Comparison of ENCODE assay signal across 1 cellular context in the genomic region with DNA sequence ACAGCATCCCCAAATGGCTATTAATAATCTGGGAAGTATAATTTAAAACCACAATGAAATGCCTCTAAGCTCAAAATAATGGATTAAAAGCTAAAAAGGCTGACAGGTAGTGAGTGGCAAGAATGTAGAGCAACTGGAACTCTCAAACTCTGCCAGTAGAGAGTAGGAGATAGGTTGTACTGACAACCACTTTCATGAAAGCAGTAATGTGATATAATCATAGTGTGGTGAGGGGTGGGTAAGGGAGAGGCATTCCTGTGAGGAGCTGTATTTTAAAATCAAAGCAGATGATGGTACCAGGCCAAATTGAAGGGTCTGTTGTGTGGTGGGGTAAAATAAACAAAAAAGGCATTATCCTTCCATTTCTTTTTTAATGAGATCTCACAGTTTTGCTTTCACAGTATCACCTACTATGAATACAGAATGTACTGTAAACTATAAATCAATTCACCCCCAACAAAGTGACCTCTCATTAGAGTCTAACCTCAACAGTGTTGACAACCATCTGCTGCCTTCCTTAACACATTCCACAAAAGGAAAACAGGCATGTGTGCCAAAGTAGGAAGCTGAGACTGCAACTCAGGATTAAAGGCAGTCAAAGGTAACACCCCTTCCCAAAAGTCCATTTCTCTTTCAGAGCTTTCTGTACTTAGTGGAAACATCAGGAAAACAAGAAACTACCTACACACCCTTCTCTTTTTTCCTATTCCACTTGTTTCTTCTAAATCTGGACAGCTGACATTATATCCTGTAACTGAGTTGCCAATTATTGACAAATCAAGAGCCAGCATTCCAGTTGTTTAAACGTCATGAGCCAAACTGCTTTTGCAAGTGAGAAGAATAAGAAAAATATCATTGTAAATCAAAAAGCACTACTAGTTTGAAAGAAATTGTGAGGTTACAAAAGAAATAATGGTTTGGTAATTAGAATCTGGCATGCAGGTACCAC.
TF ChIP-seq lines count a peak whose summit lies in the region.

No MANE protein-coding gene starts in this region.

TF ChIP-seq in K562, 482 proteins besides CTCF, POLR2A, EP300 and RAD21:
- no peak for TF ChIP-seq SIRT6 (IDR thresholded peaks at IDR 0.05; ENCODE audit: low read depth, low read length)
- no peak for TF ChIP-seq NR1H2 (CRISPR knock-in tag; IDR thresholded peaks at IDR 0.05)
- TF ChIP-seq, protein P1, sequence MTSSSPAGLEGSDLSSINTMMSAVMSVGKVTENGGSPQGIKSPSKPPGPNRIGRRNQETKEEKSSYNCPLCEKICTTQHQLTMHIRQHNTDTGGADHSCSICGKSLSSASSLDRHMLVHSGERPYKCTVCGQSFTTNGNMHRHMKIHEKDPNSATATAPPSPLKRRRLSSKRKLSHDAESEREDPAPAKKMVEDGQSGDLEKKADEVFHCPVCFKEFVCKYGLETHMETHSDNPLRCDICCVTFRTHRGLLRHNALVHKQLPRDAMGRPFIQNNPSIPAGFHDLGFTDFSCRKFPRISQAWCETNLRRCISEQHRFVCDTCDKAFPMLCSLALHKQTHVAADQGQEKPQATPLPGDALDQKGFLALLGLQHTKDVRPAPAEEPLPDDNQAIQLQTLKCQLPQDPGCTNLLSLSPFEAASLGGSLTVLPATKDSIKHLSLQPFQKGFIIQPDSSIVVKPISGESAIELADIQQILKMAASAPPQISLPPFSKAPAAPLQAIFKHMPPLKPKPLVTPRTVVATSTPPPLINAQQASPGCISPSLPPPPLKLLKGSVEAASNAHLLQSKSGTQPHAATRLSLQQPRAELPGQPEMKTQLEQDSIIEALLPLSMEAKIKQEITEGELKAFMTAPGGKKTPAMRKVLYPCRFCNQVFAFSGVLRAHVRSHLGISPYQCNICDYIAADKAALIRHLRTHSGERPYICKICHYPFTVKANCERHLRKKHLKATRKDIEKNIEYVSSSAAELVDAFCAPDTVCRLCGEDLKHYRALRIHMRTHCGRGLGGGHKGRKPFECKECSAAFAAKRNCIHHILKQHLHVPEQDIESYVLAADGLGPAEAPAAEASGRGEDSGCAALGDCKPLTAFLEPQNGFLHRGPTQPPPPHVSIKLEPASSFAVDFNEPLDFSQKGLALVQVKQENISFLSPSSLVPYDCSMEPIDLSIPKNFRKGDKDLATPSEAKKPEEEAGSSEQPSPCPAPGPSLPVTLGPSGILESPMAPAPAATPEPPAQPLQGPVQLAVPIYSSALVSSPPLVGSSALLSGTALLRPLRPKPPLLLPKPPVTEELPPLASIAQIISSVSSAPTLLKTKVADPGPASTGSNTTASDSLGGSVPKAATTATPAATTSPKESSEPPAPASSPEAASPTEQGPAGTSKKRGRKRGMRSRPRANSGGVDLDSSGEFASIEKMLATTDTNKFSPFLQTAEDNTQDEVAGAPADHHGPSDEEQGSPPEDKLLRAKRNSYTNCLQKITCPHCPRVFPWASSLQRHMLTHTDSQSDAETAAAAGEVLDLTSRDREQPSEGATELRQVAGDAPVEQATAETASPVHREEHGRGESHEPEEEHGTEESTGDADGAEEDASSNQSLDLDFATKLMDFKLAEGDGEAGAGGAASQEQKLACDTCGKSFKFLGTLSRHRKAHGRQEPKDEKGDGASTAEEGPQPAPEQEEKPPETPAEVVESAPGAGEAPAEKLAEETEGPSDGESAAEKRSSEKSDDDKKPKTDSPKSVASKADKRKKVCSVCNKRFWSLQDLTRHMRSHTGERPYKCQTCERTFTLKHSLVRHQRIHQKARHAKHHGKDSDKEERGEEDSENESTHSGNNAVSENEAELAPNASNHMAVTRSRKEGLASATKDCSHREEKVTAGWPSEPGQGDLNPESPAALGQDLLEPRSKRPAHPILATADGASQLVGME (CRISPR knock-in tag; IDR thresholded peaks at IDR 0.05): no peak
- no peak for TF ChIP-seq ZNF699 (CRISPR knock-in tag; IDR thresholded peaks at IDR 0.05; ENCODE audit: insufficient replicate concordance)
- TF ChIP-seq, protein P2, sequence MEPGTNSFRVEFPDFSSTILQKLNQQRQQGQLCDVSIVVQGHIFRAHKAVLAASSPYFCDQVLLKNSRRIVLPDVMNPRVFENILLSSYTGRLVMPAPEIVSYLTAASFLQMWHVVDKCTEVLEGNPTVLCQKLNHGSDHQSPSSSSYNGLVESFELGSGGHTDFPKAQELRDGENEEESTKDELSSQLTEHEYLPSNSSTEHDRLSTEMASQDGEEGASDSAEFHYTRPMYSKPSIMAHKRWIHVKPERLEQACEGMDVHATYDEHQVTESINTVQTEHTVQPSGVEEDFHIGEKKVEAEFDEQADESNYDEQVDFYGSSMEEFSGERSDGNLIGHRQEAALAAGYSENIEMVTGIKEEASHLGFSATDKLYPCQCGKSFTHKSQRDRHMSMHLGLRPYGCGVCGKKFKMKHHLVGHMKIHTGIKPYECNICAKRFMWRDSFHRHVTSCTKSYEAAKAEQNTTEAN (CRISPR knock-in tag; IDR thresholded peaks at IDR 0.05): no peak
- no peak for TF ChIP-seq YY1 (IDR thresholded peaks at IDR 0.05; ENCODE audit: borderline replicate concordance in 1 of 3, control insufficient read depth in 1 of 3, extremely low read depth in 1 of 3, insufficient read depth in 3 of 3, insufficient read length in 1 of 3, insufficient replicate concordance in 2 of 3, low read depth in 1 of 3, low read length in 2 of 3)
- TF ChIP-seq, protein P3, sequence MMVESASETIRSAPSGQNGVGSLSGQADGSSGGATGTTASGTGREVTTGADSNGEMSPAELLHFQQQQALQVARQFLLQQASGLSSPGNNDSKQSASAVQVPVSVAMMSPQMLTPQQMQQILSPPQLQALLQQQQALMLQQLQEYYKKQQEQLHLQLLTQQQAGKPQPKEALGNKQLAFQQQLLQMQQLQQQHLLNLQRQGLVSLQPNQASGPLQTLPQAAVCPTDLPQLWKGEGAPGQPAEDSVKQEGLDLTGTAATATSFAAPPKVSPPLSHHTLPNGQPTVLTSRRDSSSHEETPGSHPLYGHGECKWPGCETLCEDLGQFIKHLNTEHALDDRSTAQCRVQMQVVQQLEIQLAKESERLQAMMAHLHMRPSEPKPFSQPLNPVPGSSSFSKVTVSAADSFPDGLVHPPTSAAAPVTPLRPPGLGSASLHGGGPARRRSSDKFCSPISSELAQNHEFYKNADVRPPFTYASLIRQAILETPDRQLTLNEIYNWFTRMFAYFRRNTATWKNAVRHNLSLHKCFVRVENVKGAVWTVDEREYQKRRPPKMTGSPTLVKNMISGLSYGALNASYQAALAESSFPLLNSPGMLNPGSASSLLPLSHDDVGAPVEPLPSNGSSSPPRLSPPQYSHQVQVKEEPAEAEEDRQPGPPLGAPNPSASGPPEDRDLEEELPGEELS (CRISPR knock-in tag; IDR thresholded peaks at IDR 0.05; ENCODE audit: borderline replicate concordance): no peak
- no peak for TF ChIP-seq PHF21A (IDR thresholded peaks at IDR 0.05; ENCODE audit: borderline replicate concordance, low read depth)
